1 cellular context compared by ENCODE assay signal in genomic region chr3:152438181-152438580, GRCh38.
TF ChIP-seq lines count a peak whose summit lies in the region.

No MANE protein-coding gene starts in this region.

TF ChIP-seq in HepG2, 621 proteins besides CTCF, POLR2A, EP300 and RAD21 (continued from another document):
- TF ChIP-seq, protein P1, sequence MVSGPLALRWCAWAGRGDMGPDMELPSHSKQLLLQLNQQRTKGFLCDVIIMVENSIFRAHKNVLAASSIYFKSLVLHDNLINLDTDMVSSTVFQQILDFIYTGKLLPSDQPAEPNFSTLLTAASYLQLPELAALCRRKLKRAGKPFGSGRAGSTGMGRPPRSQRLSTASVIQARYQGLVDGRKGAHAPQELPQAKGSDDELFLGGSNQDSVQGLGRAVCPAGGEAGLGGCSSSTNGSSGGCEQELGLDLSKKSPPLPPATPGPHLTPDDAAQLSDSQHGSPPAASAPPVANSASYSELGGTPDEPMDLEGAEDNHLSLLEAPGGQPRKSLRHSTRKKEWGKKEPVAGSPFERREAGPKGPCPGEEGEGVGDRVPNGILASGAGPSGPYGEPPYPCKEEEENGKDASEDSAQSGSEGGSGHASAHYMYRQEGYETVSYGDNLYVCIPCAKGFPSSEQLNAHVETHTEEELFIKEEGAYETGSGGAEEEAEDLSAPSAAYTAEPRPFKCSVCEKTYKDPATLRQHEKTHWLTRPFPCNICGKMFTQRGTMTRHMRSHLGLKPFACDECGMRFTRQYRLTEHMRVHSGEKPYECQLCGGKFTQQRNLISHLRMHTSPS (CRISPR knock-in tag; IDR thresholded peaks at IDR 0.05; ENCODE audit: low read depth): no peak
- TF ChIP-seq MATR3 (CRISPR knock-in tag; IDR thresholded peaks at IDR 0.05) (no peak), ZNF773 (CRISPR knock-in tag; IDR thresholded peaks at IDR 0.05; ENCODE audit: borderline replicate concordance) (no peak), PLRG1 (conservative IDR thresholded peaks at IDR 0.05) (no peak), CBX5 (CRISPR knock-in tag; IDR thresholded peaks at IDR 0.05; ENCODE audit: borderline replicate concordance) (no peak), ZNF674 (CRISPR knock-in tag; IDR thresholded peaks at IDR 0.05; ENCODE audit: low read depth) (no peak), KLF9 (CRISPR knock-in tag; IDR thresholded peaks at IDR 0.05; ENCODE audit: low read depth) (no peak)
